9 cellular contexts compared by ENCODE assay signal in the genomic region with DNA sequence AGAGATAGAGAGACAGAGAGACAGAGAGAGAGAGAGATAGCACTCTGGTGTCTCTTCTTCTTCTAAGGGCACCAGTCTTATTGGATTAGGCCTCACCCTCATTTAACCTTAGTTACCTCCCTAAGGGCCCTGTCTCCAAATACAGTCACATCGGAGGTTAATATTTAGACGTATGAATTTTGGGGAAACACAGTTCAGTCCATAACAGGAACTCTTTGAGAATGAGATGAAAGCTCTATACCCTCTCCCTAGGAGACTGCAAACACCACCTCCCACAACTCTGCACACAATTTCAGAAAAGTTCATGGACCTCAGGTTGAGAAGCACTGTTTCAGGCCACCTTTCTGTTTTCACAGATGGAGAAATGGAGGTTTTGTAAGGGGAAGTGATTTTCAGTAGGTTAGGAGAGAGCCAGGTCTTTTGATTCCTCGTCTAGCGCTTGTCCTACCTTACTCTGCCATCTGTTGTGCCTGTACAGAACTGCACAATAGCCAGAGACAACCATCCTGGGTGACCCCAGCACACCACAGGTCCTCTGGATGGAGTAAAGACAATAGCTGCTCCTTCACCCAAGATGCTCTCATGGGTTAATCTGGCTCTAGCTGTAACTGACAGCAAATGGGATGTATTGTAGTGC. TPM values are rescaled to one million over a fixed set of nuclear protein-coding genes. Genes with fewer than 3 reads are reported as not detected.
DNase-seq lines count a peak whose midpoint lies in the region; ATAC-seq, FAIRE-seq and TF ChIP-seq lines count a peak whose summit lies in the region.
"Had no signal": no experiment of that assay in that cellular context is flagged by ENCODE, and none has a peak within 500 bp of the region (broad histone marks: within the 10 kb centered on the region; RNA-seq: fewer than 3 reads in every experiment).

No MANE protein-coding gene starts in this region.

- peaks cover 5% of the 10 kb centered on the region for H3K4me1 ChIP-seq in CD4-positive, CD25-positive, alpha-beta regulatory T cell (ENCODE audit: control insufficient read depth, insufficient read depth, low read length, poor library complexity, severe bottlenecking)

- H3K27ac ChIP-seq in CD4-positive, CD25-positive, alpha-beta regulatory T cell (ENCODE audit: insufficient read depth, low read length, poor library complexity, severe bottlenecking): no peak overlapping the region

- no peaks in the 10 kb centered on the region for H3K36me3 Mint-ChIP-seq in CD4-positive, CD25-positive, alpha-beta regulatory T cell
- no peaks in the 10 kb centered on the region for H3K36me3 Mint-ChIP-seq in activated CD8-positive, alpha-beta T cell treated with anti-CD3 and anti-CD28 coated beads for 36 hours (ENCODE audit: low read depth)
- H3K36me3 Mint-ChIP-seq in Calu3 (ENCODE audit: insufficient read depth, unreplicated experiment): no peaks in the 10 kb centered on the region

- peaks cover 0 to 11% (median 4%) of the 10 kb centered on the region in 4 donors for H3K4me1 Mint-ChIP-seq in CD4-positive, CD25-positive, alpha-beta regulatory T cell
- H3K4me1 Mint-ChIP-seq in activated CD8-positive, alpha-beta T cell treated with anti-CD3 and anti-CD28 coated beads for 36 hours (ENCODE audit: low read depth): peaks cover 25% of the 10 kb centered on the region
- H3K4me1 Mint-ChIP-seq in Calu3 (ENCODE audit: low read depth, unreplicated experiment): no peaks in the 10 kb centered on the region

- H3K27me3 Mint-ChIP-seq in CD4-positive, CD25-positive, alpha-beta regulatory T cell: no peaks in the 10 kb centered on the region
- H3K27me3 Mint-ChIP-seq in activated CD8-positive, alpha-beta T cell treated with anti-CD3 and anti-CD28 coated beads for 36 hours: no peaks in the 10 kb centered on the region
- no peaks in the 10 kb centered on the region for H3K27me3 Mint-ChIP-seq in Calu3 (ENCODE audit: unreplicated experiment)

- intact Hi-C loops in activated CD8-positive, alpha-beta T cell treated with anti-CD3 and anti-CD28 coated beads for 36 hours (cut with micrococcal nuclease): loop anchor here (5.0 kb wide), 1 partner anchor 33 kb away; the partner anchor contains the start of gene CXCR3
- intact Hi-C loops in Calu3 (cut with micrococcal nuclease; ENCODE audit: unreplicated experiment): no loop called here

- no peaks in the 10 kb centered on the region for H3K9me3 ChIP-seq in CD4-positive, CD25-positive, alpha-beta regulatory T cell (ENCODE audit: control insufficient read depth in 2 of 2, low read length in 2 of 2)

- H3K9me3 Mint-ChIP-seq in CD4-positive, CD25-positive, alpha-beta regulatory T cell: no peaks in the 10 kb centered on the region
- H3K9me3 Mint-ChIP-seq in activated CD8-positive, alpha-beta T cell treated with anti-CD3 and anti-CD28 coated beads for 36 hours: no peaks in the 10 kb centered on the region
- no peaks in the 10 kb centered on the region for H3K9me3 Mint-ChIP-seq in Calu3 (ENCODE audit: low read depth, unreplicated experiment)

- CTCF ChIA-PET in activated CD8-positive, alpha-beta T cell treated with anti-CD3 and anti-CD28 coated beads for 36 hours (lab: Charles Lee): interaction anchor here (0.7 to 3.9 kb wide), 7 partner anchors 12 to 99 kb away, joined by 3 to 28 read pairs (median 3); partner anchors contain the start of gene CXCR3
- CTCF ChIA-PET in Calu3 (lab: Charles Lee): no interaction called here

- peak overlapping the region in 1 of 3 donors; percentile 17 for H3K27ac Mint-ChIP-seq in CD4-positive, CD25-positive, alpha-beta regulatory T cell
- peak overlapping the region; percentile 38 for H3K27ac Mint-ChIP-seq in activated CD8-positive, alpha-beta T cell treated with anti-CD3 and anti-CD28 coated beads for 36 hours
- H3K27ac Mint-ChIP-seq in Calu3 (ENCODE audit: unreplicated experiment): no peak overlapping the region

- peak; percentile 68 to 71 for ATAC-seq in CD4-positive, CD25-positive, alpha-beta regulatory T cell (ENCODE audit: low read depth in 2 of 2)
- ATAC-seq in GM18868 (IDR thresholded peaks at IDR 0.05; ENCODE audit: unreplicated experiment): peak; percentile 76
- peak; percentile 84 for ATAC-seq in HG03135 (IDR thresholded peaks at IDR 0.05; ENCODE audit: unreplicated experiment)
- peak; percentile 97 for ATAC-seq in activated CD8-positive, alpha-beta T cell treated with anti-CD3 and anti-CD28 coated beads for 36 hours
- no peak for ATAC-seq in HG03439 (IDR thresholded peaks at IDR 0.05; ENCODE audit: unreplicated experiment)

- H3K36me3 ChIP-seq in CD4-positive, CD25-positive, alpha-beta regulatory T cell (ENCODE audit: control insufficient read depth, insufficient read depth, low read length): no peaks in the 10 kb centered on the region

- TF ChIP-seq CTCF in activated CD8-positive, alpha-beta T cell treated with anti-CD3 and anti-CD28 coated beads for 36 hours (IDR thresholded peaks at IDR 0.05): peak; percentile 53
- peak; percentile 5 for TF ChIP-seq CTCF in retinal pigment epithelial cell (conservative IDR thresholded peaks at IDR 0.05; ENCODE audit: low read depth, low read length)
- TF ChIP-seq CTCF in Calu3 (IDR thresholded peaks at IDR 0.05; ENCODE audit: unreplicated experiment): no peak

- no peak overlapping the region for H3K4me3 ChIP-seq in CD4-positive, CD25-positive, alpha-beta regulatory T cell (ENCODE audit: low read depth, low read length)
- H3K4me3 ChIP-seq in retinal pigment epithelial cell (ENCODE audit: low read length): no peak overlapping the region
- H3K4me3 ChIP-seq: lung had no signal

- H3K4me3 Mint-ChIP-seq in CD4-positive, CD25-positive, alpha-beta regulatory T cell: no peak overlapping the region
- no peak overlapping the region for H3K4me3 Mint-ChIP-seq in activated CD8-positive, alpha-beta T cell treated with anti-CD3 and anti-CD28 coated beads for 36 hours
- no peak overlapping the region for H3K4me3 Mint-ChIP-seq in Calu3 (ENCODE audit: low read depth, unreplicated experiment)

- no peak for FAIRE-seq in urothelium cell line (lab: Jason Lieb, UNC)

- no TSS peak for BruUV-seq in Calu3 (replicated peaks; lab: Mats Ljungman, UMichigan)

- no peaks in the 10 kb centered on the region for H3K27me3 ChIP-seq in CD4-positive, CD25-positive, alpha-beta regulatory T cell (ENCODE audit: control insufficient read depth, insufficient read depth, low read length)

- peak in 2 of 3 donors; percentile 26 to 60 for DNase-seq in CD4-positive, CD25-positive, alpha-beta regulatory T cell
- DNase-seq in activated CD8-positive, alpha-beta T cell treated with anti-CD3 and anti-CD28 coated beads for 36 hours: peak; percentile 62
- DNase-seq in retinal pigment epithelial cell (ENCODE audit: low read depth) (no peak), Calu3 (no peak), urothelium cell line (ENCODE audit: low spot score) (no peak)

- POLR2A ChIA-PET in activated CD8-positive, alpha-beta T cell treated with anti-CD3 and anti-CD28 coated beads for 36 hours (lab: Charles Lee): interaction anchor here (0.7 kb wide), 1 partner anchor 34 kb away, joined by 3 read pairs; no protein-coding TSS in a partner anchor

RNA-seq across cellular contexts. Expression of gene CXCR3, which starts 32.1 kb away (rescaled TPM):
- total RNA-seq in CD4-positive, CD25-positive, alpha-beta regulatory T cell: 31.9 TPM
- polyA plus RNA-seq in CD4-positive, CD25-positive, alpha-beta regulatory T cell: 100 to 1,000 TPM in 1 of 4 donors, 10 to 100 TPM in 3; 69.3 to 111 (median 85.9) TPM
- 10 to 100 TPM; 42.4 to 43.8 TPM for total RNA-seq in activated CD8-positive, alpha-beta T cell treated with anti-CD3 and anti-CD28 coated beads for 36 hours
- not detected in 2 replicates for total RNA-seq in Calu3 (2022)

Comparison
In these comparisons a context has a peak if more than half of its experiments do, and no peak if none do; other contexts are left out.
1. DNase-seq: peak in CD4-positive, CD25-positive, alpha-beta regulatory T cell (2 of 3) and activated CD8-positive, alpha-beta T cell treated with anti-CD3 and anti-CD28 coated beads for 36 hours (single experiment); none in retinal pigment epithelial cell (single experiment), Calu3 (single experiment) and urothelium cell line (single experiment).
2. RNA of gene CXCR3, which starts 32.1 kb away (total RNA-seq): 42.4 to 43.8 TPM in activated CD8-positive, alpha-beta T cell treated with anti-CD3 and anti-CD28 coated beads for 36 hours and 31.9 TPM in CD4-positive, CD25-positive, alpha-beta regulatory T cell (single experiment); not detected in Calu3; every median in the first group is over 10 times any median in the second.